8 cellular contexts compared by ENCODE assay signal in genomic region chr12:64390275-64390851, GRCh38. TPM values are rescaled to one million over a fixed set of nuclear protein-coding genes. Genes with fewer than 3 reads are reported as not detected.
DNase-seq lines count a peak whose midpoint lies in the region; ATAC-seq lines count a peak whose summit lies in the region.

A gene with protein sequence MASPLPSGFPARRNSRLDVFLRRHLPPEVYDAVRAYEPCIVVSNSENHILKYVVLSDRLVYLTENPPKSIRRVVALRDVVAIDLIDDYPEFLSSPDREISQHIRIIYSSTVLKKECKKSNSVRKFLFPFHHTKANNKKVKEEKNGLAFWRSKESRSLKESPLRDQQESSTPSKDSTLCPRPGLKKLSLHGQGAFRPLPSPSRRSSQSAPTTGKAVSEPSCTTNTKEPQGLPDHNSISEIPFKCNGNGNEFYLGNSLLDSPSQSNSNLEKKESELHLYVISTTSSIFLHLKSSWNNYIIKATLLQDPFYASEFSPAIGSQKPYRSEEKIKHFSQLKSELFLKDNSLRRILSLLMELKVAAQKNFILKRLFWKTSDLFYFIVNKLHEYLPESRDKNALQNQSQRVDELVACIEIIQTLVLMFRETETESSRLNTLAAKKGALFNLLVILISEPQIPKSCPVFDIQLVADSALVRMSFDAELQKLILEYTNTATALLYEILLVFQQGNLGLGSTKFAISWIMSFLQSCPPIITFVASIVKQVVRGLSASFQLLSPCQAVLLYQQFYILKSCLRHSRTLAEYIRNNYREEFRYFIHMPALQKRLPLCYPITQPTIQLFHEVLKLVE (minus strand): TSS chr12:64390758. CDS start chr12:64390565, 193 bp downstream.

- H3K4me3 ChIP-seq in subcutaneous abdominal adipose tissue (ENCODE audit: low read depth in 1 of 5, low read length in 5 of 5) = peak within 1 kb of the TSS in 4 of 5 donors; percentile 52 to 64 (median 56)

- intact Hi-C loops in left cardiac atrium (cut with DNase I) = loop anchor here in 1 of 2 donors (5.0 kb wide), 1 partner anchor 563 kb away; no protein-coding TSS in a partner anchor
- intact Hi-C loops in Right ventricle myocardium superior (cut with DNase I) = no loop called here

- H3K27ac ChIP-seq in subcutaneous abdominal adipose tissue (ENCODE audit: low read depth, low read length) = no peak within 1 kb of the TSS

- H3K4me1 ChIP-seq in subcutaneous abdominal adipose tissue (ENCODE audit: control insufficient read depth in 5 of 5, insufficient read depth in 5 of 5, low read length in 5 of 5) = peaks cover 0 to 12% (median 9%) of the 10 kb centered on the region in 5 donors

- peak; percentile 34 to 40 for ATAC-seq in left cardiac atrium
- no peak for ATAC-seq in Right ventricle myocardium superior (ENCODE audit: poor library complexity)
- no peak for ATAC-seq in HG03139 (IDR thresholded peaks at IDR 0.05; ENCODE audit: unreplicated experiment)
- ATAC-seq in HG02981 (IDR thresholded peaks at IDR 0.05; ENCODE audit: unreplicated experiment) = no peak

- DNase-seq in left cardiac atrium (peak; percentile 29), Right ventricle myocardium superior (no peak), iPS-NIHi11 (ENCODE audit: low spot score) (peak; percentile 77), dedifferentiated amniotic fluid mesenchymal stem cell (ENCODE audit: extremely low spot score) (no peak)
- peak; percentile 23 for DNase-seq in activated naive CD4-positive, alpha-beta T cell treated with anti-CD3 and anti-CD28 coated beads, Interleukin-2, amount 50 U/mL, for 16 hours

- H3K9me3 ChIP-seq in subcutaneous abdominal adipose tissue (ENCODE audit: control insufficient read depth in 5 of 5, low read length in 5 of 5) = no peaks in the 10 kb centered on the region

- H3K27me3 ChIP-seq in subcutaneous abdominal adipose tissue (ENCODE audit: control insufficient read depth in 5 of 5, insufficient read depth in 4 of 5, low read length in 5 of 5) = peaks cover 4 to 15% (median 11%) of the 10 kb centered on the region in 5 donors

- H3K36me3 ChIP-seq in subcutaneous abdominal adipose tissue (ENCODE audit: control insufficient read depth in 5 of 5, insufficient read depth in 5 of 5, low read length in 5 of 5) = no peaks in the 10 kb centered on the region

- peak within 1 kb of the TSS in 1 of 5 donors; percentile 25 for H3K9ac ChIP-seq in subcutaneous abdominal adipose tissue (ENCODE audit: low read length in 5 of 5)

RNA-seq across cellular contexts. Expression of the gene that starts here (rescaled TPM):
- total RNA-seq in left cardiac atrium (not detected), Right ventricle myocardium superior (not detected)

Comparison
In these comparisons a context has a peak if more than half of its experiments do, and no peak if none do; other contexts are left out.
1. Peak in DNase-seq and ATAC-seq in left cardiac atrium; RNA of the gene not detected or under 1 TPM.
2. DNase-seq: peak in activated naive CD4-positive, alpha-beta T cell treated with anti-CD3 and anti-CD28 coated beads, Interleukin-2, amount 50 U/mL, for 16 hours (single experiment) and iPS-NIHi11 (single experiment); none in Right ventricle myocardium superior (single experiment) and dedifferentiated amniotic fluid mesenchymal stem cell (single experiment).